8 cellular contexts compared by ENCODE assay signal in genomic region chr6:64280569-64280968, GRCh38.
DNase-seq lines count a peak whose midpoint lies in the region; ATAC-seq and TF ChIP-seq lines count a peak whose summit lies in the region.

No MANE protein-coding gene starts in this region.

- H3K79me2 ChIP-seq in GM23338 (replicated peaks; ENCODE audit: insufficient read depth) (no peaks in the 10 kb centered on the region), OCI-LY7 (ENCODE audit: insufficient read depth, low read depth, low read length) (no peaks in the 10 kb centered on the region)

- no peaks in the 10 kb centered on the region for H4K20me1 ChIP-seq in GM23338 (replicated peaks; ENCODE audit: insufficient read depth)
- H4K20me1 ChIP-seq in OCI-LY7 (ENCODE audit: insufficient read depth, low read length): no peaks in the 10 kb centered on the region

- H3K27ac ChIP-seq in GM23338 (ENCODE audit: low read depth) (no peak overlapping the region), OCI-LY7 (ENCODE audit: low read depth, low read length, poor library complexity, severe bottlenecking) (no peak overlapping the region), foreskin keratinocyte (no peak overlapping the region)

- H3K27ac Mint-ChIP-seq in GM23338: no peak overlapping the region
- no peak overlapping the region for H3K27ac Mint-ChIP-seq in natural killer cell treated with Interleukin-12 subunit alpha and Interleukin-12 subunit beta and Interleukin-15 and Interleukin-18, amount 100 ng/mL, for 72 hours

- H3K4me2 ChIP-seq in GM23338 (no peak overlapping the region), OCI-LY7 (ENCODE audit: low read length) (no peak overlapping the region)

- peaks cover 15% of the 10 kb centered on the region for H3K36me3 Mint-ChIP-seq in GM23338 (ENCODE audit: low read depth)
- peaks cover 6% of the 10 kb centered on the region for H3K36me3 Mint-ChIP-seq in natural killer cell treated with Interleukin-12 subunit alpha and Interleukin-12 subunit beta and Interleukin-15 and Interleukin-18, amount 100 ng/mL, for 72 hours

- no peaks in the 10 kb centered on the region for H3K27me3 Mint-ChIP-seq in GM23338 (ENCODE audit: insufficient read depth, low read depth, poor library complexity)
- no peaks in the 10 kb centered on the region for H3K27me3 Mint-ChIP-seq in natural killer cell treated with Interleukin-12 subunit alpha and Interleukin-12 subunit beta and Interleukin-15 and Interleukin-18, amount 100 ng/mL, for 72 hours

- POLR2A ChIA-PET in OCI-LY7 (lab: Charles Lee): interaction anchor here (0.7 kb wide), 1 partner anchor 33 kb away, joined by 3 read pairs; no protein-coding TSS in a partner anchor

- BruUV-seq in OCI-LY7 (replicated peaks; lab: Mats Ljungman, UMichigan): no TSS peak

- no peak for ATAC-seq in GM23338
- peak; percentile 65 for ATAC-seq in foreskin keratinocyte
- ATAC-seq in natural killer cell treated with Interleukin-12 subunit alpha and Interleukin-12 subunit beta and Interleukin-15 and Interleukin-18, amount 100 ng/mL, for 72 hours: no peak

- H3K9me2 ChIP-seq in GM23338 (ENCODE audit: insufficient read depth) (no peaks in the 10 kb centered on the region), OCI-LY7 (ENCODE audit: insufficient read depth, low read length) (no peaks in the 10 kb centered on the region)

- H3K4me3 Mint-ChIP-seq in GM23338: no peak overlapping the region
- no peak overlapping the region for H3K4me3 Mint-ChIP-seq in natural killer cell treated with Interleukin-12 subunit alpha and Interleukin-12 subunit beta and Interleukin-15 and Interleukin-18, amount 100 ng/mL, for 72 hours

- H3K9me3 ChIP-seq in OCI-LY7 (ENCODE audit: low read length): no peaks in the 10 kb centered on the region

- no peak overlapping the region for H2AFZ ChIP-seq in GM23338
- no peak overlapping the region for H2AFZ ChIP-seq in OCI-LY7 (ENCODE audit: low read length)

- CTCF ChIA-PET in OCI-LY7 (lab: Charles Lee; ENCODE audit: unreplicated experiment): no interaction called here

- H3K36me3 ChIP-seq in GM23338 (ENCODE audit: insufficient read depth) (no peaks in the 10 kb centered on the region), OCI-LY7 (ENCODE audit: insufficient read depth, low read length) (no peaks in the 10 kb centered on the region)

- peak; percentile 55 to 64 for TF ChIP-seq CTCF in GM23338 (conservative IDR thresholded peaks at IDR 0.05; ENCODE audit: low read depth in 2 of 2)
- TF ChIP-seq CTCF in OCI-LY7 (conservative IDR thresholded peaks at IDR 0.05; ENCODE audit: low read length): peak; percentile 53
- peak; percentile 85 for TF ChIP-seq CTCF in foreskin keratinocyte (conservative IDR thresholded peaks at IDR 0.05)

- no peaks in the 10 kb centered on the region for H3K27me3 ChIP-seq in GM23338 (ENCODE audit: insufficient read depth)
- no peaks in the 10 kb centered on the region for H3K27me3 ChIP-seq in foreskin keratinocyte

- no peaks in the 10 kb centered on the region for H3F3A ChIP-seq in GM23338 (replicated peaks; ENCODE audit: low read depth)

- intact Hi-C loops in OCI-LY7 (cut with micrococcal nuclease; ENCODE audit: unreplicated experiment): no loop called here

- H3K4me3 ChIP-seq in GM23338 (no peak overlapping the region), OCI-LY7 (ENCODE audit: low read depth, low read length, poor library complexity, severe bottlenecking) (no peak overlapping the region)

- H3K4me1 ChIP-seq in GM23338 (ENCODE audit: insufficient read depth) (peaks cover 6% of the 10 kb centered on the region; the same call in 1 of the 2 replicates), OCI-LY7 (ENCODE audit: insufficient read depth, low read length, poor library complexity, severe bottlenecking) (no peaks in the 10 kb centered on the region), foreskin keratinocyte (no peaks in the 10 kb centered on the region)

- peaks cover 21% of the 10 kb centered on the region for H3K9me3 Mint-ChIP-seq in GM23338
- H3K9me3 Mint-ChIP-seq in natural killer cell treated with Interleukin-12 subunit alpha and Interleukin-12 subunit beta and Interleukin-15 and Interleukin-18, amount 100 ng/mL, for 72 hours: peaks cover 15% of the 10 kb centered on the region

- DNase-seq in A172 (ENCODE audit: low spot score): peak; percentile 15
- peak; percentile 62 for DNase-seq in GM23338 (ENCODE audit: low spot score)
- no peak for DNase-seq in OCI-LY7 (ENCODE audit: low spot score)
- peak in 1 of 2 donors; percentile 21 for DNase-seq in foreskin keratinocyte
- DNase-seq in stimulated activated CD4-positive, alpha-beta T cell treated with anti-CD3 and anti-CD28 coated beads, Interleukin-4, amount 100 ng/mL, for 24 hours: no peak
- no peak for DNase-seq in natural killer cell treated with Interleukin-12 subunit alpha and Interleukin-12 subunit beta and Interleukin-15 and Interleukin-18, amount 100 ng/mL, for 72 hours (ENCODE audit: low spot score)
- no peak for DNase-seq in stimulated activated CD8-positive, alpha-beta memory T cell treated with anti-CD3 and anti-CD28 coated beads, Interleukin-4, amount 100 ng/mL, for 48 hours
- no peak for DNase-seq in activated CD4-positive, alpha-beta T cell treated with anti-CD3 and anti-CD28 coated beads for 48 hours

- H3K4me1 Mint-ChIP-seq in GM23338: peaks cover 11% of the 10 kb centered on the region
- no peaks in the 10 kb centered on the region for H3K4me1 Mint-ChIP-seq in natural killer cell treated with Interleukin-12 subunit alpha and Interleukin-12 subunit beta and Interleukin-15 and Interleukin-18, amount 100 ng/mL, for 72 hours (ENCODE audit: low read depth in 2 of 2)

TF ChIP-seq in GM23338, 12 proteins besides CTCF, POLR2A, EP300 and RAD21 (continues in another document):
- no peak for TF ChIP-seq ZNF331 (CRISPR knock-in tag; IDR thresholded peaks at IDR 0.05; ENCODE audit: low read depth)
- no peak for TF ChIP-seq JUNB (IDR thresholded peaks at IDR 0.05; ENCODE audit: unreplicated experiment)
- no peak for TF ChIP-seq NANOG (IDR thresholded peaks at IDR 0.05; ENCODE audit: borderline replicate concordance)
- no peak for TF ChIP-seq EZH2 (IDR thresholded peaks at IDR 0.05; ENCODE audit: low read depth, unreplicated experiment)
- no peak for TF ChIP-seq POLR2AphosphoS5 (IDR thresholded peaks at IDR 0.05; ENCODE audit: low read depth)
- TF ChIP-seq ETS1 (IDR thresholded peaks at IDR 0.05): no peak
- TF ChIP-seq STAT1 (IDR thresholded peaks at IDR 0.05; ENCODE audit: unreplicated experiment): no peak
- no peak for TF ChIP-seq EZH2phosphoT487 (IDR thresholded peaks at IDR 0.05; ENCODE audit: unreplicated experiment)
- TF ChIP-seq ZNF114 (CRISPR knock-in tag; IDR thresholded peaks at IDR 0.05): no peak

Comparison
In these comparisons a context has a peak if more than half of its experiments do, and no peak if none do; other contexts are left out.
1. DNase-seq: peak in A172 (single experiment) and GM23338 (single experiment); none in OCI-LY7 (single experiment), stimulated activated CD4-positive, alpha-beta T cell treated with anti-CD3 and anti-CD28 coated beads, Interleukin-4, amount 100 ng/mL, for 24 hours (single experiment), natural killer cell treated with Interleukin-12 subunit alpha and Interleukin-12 subunit beta and Interleukin-15 and Interleukin-18, amount 100 ng/mL, for 72 hours (single experiment), stimulated activated CD8-positive, alpha-beta memory T cell treated with anti-CD3 and anti-CD28 coated beads, Interleukin-4, amount 100 ng/mL, for 48 hours (single experiment) and activated CD4-positive, alpha-beta T cell treated with anti-CD3 and anti-CD28 coated beads for 48 hours (single experiment).
2. Peak in every context shown above with its lines, with median percentiles within 50 percentile points of each other: CTCF ChIP-seq.